ENCODE assay signal across 17 cellular contexts in the genomic region with DNA sequence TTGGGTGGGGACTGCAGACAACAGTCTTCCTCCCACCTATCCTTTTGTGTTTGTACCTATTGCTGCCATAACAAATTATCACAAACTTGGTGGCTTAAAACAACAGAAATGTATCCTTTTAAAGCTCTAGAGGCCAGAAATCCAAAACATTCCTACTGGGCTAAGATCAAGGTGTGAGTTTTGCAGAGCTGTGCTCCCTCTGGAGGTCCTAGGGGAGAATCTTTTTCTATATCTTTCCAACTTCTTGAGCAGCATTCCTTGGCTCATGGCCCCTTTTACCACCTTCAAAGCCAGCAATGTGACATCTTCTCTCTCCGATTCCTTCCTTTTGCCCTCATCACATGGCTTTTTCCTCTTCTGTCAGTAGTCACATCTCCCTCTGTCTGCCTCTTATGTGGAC.
DNase-seq lines count a peak whose midpoint lies in the region; ATAC-seq and TF ChIP-seq lines count a peak whose summit lies in the region.
"Had no signal": no experiment of that assay in that cellular context is flagged by ENCODE, and none has a peak within 500 bp of the region (broad histone marks: within the 10 kb centered on the region; RNA-seq: fewer than 3 reads in every experiment).

No MANE protein-coding gene starts in this region.

- H3K27me3 ChIP-seq in H9 (ENCODE audit: insufficient read depth, low read length) (no peaks in the 10 kb centered on the region), mammary epithelial cell (ENCODE audit: insufficient read depth, low read length) (no peaks in the 10 kb centered on the region)
- H3K27me3 ChIP-seq: neural progenitor cell, upper lobe of left lung had no signal

- H2AFZ ChIP-seq in H9 (ENCODE audit: low read length) (no peak overlapping the region), mammary epithelial cell (ENCODE audit: low read depth, low read length) (peak overlapping the region; percentile 72)
- H2AFZ ChIP-seq: neural progenitor cell had no signal

- no peak overlapping the region for H3K27ac ChIP-seq in H9 (ENCODE audit: insufficient read length, low read depth, low read length)
- H3K27ac ChIP-seq in mammary epithelial cell (ENCODE audit: insufficient read depth, low read depth, low read length), result no peak overlapping the region
- H3K27ac ChIP-seq: heart right ventricle, neural progenitor cell, upper lobe of left lung had no signal

- H3K79me1 ChIP-seq in H9 (ENCODE audit: insufficient read depth, low read depth, low read length, poor library complexity, severe bottlenecking), result no peaks in the 10 kb centered on the region

- H3K4me1 ChIP-seq in H9 (ENCODE audit: insufficient read depth, low read length), result no peaks in the 10 kb centered on the region
- H3K4me1 ChIP-seq in mammary epithelial cell (ENCODE audit: insufficient read depth, low read length), result no peaks in the 10 kb centered on the region
- H3K4me1 ChIP-seq: heart right ventricle, neural progenitor cell, upper lobe of left lung had no signal

- TF ChIP-seq CTCF in H9 (conservative IDR thresholded peaks at IDR 0.05) (peak; percentile 30; the same call in 2 of the 3 replicates), mammary epithelial cell (conservative IDR thresholded peaks at IDR 0.05 in 1 of 2, IDR thresholded peaks at IDR 0.05 in 1 of 2; ENCODE audit: extremely low read depth in 1 of 2, insufficient read depth in 1 of 2, low read depth in 1 of 2, low read length in 2 of 2) (peak; percentile 7 to 23), nephron progenitor cell (IDR thresholded peaks at IDR 0.05) (no peak)

- H4K91ac ChIP-seq in H9 (ENCODE audit: insufficient read length, low read depth, low read length), result no peak overlapping the region

- H2BK12ac ChIP-seq in H9 (ENCODE audit: insufficient read length, low read depth, low read length), result no peak overlapping the region

- H3K23me2 ChIP-seq in H9 (ENCODE audit: insufficient read length, low read depth, low read length, poor library complexity, severe bottlenecking), result no peaks in the 10 kb centered on the region

- peaks cover 4 to 9% of the 10 kb centered on the region in 2 experiments; a peak in 2 of 5 replicates for H3K9me3 Mint-ChIP-seq in H9
- peaks cover 17% of the 10 kb centered on the region for H3K9me3 Mint-ChIP-seq in nephron progenitor cell
- no peaks in the 10 kb centered on the region for H3K9me3 Mint-ChIP-seq in activated CD4-positive, alpha-beta memory T cell treated with anti-CD3 and anti-CD28 coated beads, Interleukin-2, amount 10 ng/mL, durations not matched to agents 7 days and 5 days
- H3K9me3 Mint-ChIP-seq: activated T-helper 17 cell treated with anti-CD3 and anti-CD28 coated beads, Interleukin-2, amount 50 U/mL, for 72 hours; neural progenitor cell had no signal

- H2BK5ac ChIP-seq in H9 (ENCODE audit: insufficient read length, low read length), result no peak overlapping the region

- no peak overlapping the region for H4K8ac ChIP-seq in H9 (replicated peaks; ENCODE audit: insufficient read length, low read depth, low read length)

- H3K4me1 Mint-ChIP-seq in H9, result peaks cover 0 to 3% of the 10 kb centered on the region in 2 experiments; a peak in 2 of 4 replicates
- peaks cover 38% of the 10 kb centered on the region for H3K4me1 Mint-ChIP-seq in nephron progenitor cell
- H3K4me1 Mint-ChIP-seq in activated CD4-positive, alpha-beta memory T cell treated with anti-CD3 and anti-CD28 coated beads, Interleukin-2, amount 10 ng/mL, durations not matched to agents 7 days and 5 days, result no peaks in the 10 kb centered on the region
- H3K4me1 Mint-ChIP-seq: activated T-helper 17 cell treated with anti-CD3 and anti-CD28 coated beads, Interleukin-2, amount 50 U/mL, for 72 hours had no signal

- H3K9ac ChIP-seq in H9 (ENCODE audit: extremely low read depth, insufficient read length, low read length), result no peak overlapping the region
- H3K9ac ChIP-seq in mammary epithelial cell (ENCODE audit: insufficient read depth, low read length), result no peak overlapping the region
- H3K9ac ChIP-seq: neural progenitor cell had no signal

- no peak overlapping the region for H2AK5ac ChIP-seq in H9 (ENCODE audit: insufficient read length, low read length)

- no peak overlapping the region for H3K56ac ChIP-seq in H9 (ENCODE audit: insufficient read length, low read depth, low read length)

- intact Hi-C loops in mammary epithelial cell (cut with micrococcal nuclease), result loop anchor here (1.0 to 10.0 kb wide), 2 partner anchors 96 to 460 kb away; partner anchors contain the start of gene PTPN21

- H3T11ph ChIP-seq in H9 (ENCODE audit: low read length), result no peak overlapping the region

- no peaks in the 10 kb centered on the region for H3K36me3 ChIP-seq in mammary epithelial cell (ENCODE audit: insufficient read depth, low read length)
- H3K36me3 ChIP-seq: heart right ventricle, neural progenitor cell, upper lobe of left lung had no signal

- no peak overlapping the region for H2BK120ac ChIP-seq in H9 (ENCODE audit: low read depth, low read length, poor library complexity, severe bottlenecking)

- H3K27ac Mint-ChIP-seq in H9 (no peak overlapping the region), nephron progenitor cell (no peak overlapping the region)
- H3K27ac Mint-ChIP-seq in activated CD4-positive, alpha-beta memory T cell treated with anti-CD3 and anti-CD28 coated beads, Interleukin-2, amount 10 ng/mL, durations not matched to agents 7 days and 5 days, result no peak overlapping the region
- H3K27ac Mint-ChIP-seq: activated T-helper 17 cell treated with anti-CD3 and anti-CD28 coated beads, Interleukin-2, amount 50 U/mL, for 72 hours; neural progenitor cell had no signal

- no TSS peak for BruUV-seq in mammary epithelial cell (replicated peaks; lab: Mats Ljungman, UMichigan)

- DNase-seq in NCI-H2171 treated with DMSO at 0.1 percent for 48 hours (lab: John Stamatoyannopoulos, UW) (peak; percentile 18), NCI-H2171 (lab: John Stamatoyannopoulos, UW) (no peak), H9 (no peak), mammary epithelial cell (no peak), nephron progenitor cell (no peak), NCI-H1694 (lab: John Stamatoyannopoulos, UW) (no peak)
- DNase-seq in activated CD4-positive, alpha-beta memory T cell treated with anti-CD3 and anti-CD28 coated beads, Interleukin-2, amount 10 ng/mL, durations not matched to agents 7 days and 5 days, result no peak
- DNase-seq: activated CD8-positive, alpha-beta memory T cell treated with anti-CD3 and anti-CD28 coated beads for 24 hours; GF-D8; heart right ventricle; MM.1S; NCI-H2029 treated with DMSO at 0.1 percent for 48 hours; stimulated activated naive CD8-positive, alpha-beta T cell treated with anti-CD3 and anti-CD28 coated beads, Interleukin-15, Interleukin-2, amounts not matched to agents 100 U/mL and 50 U/mL, for 24 hours; upper lobe of left lung had no signal

- in situ Hi-C loops in mammary epithelial cell (cut with MboI; ENCODE audit: low sequenced_read_pairs in 2 of 2), result loop anchor here in 1 of 2 donors (25.0 kb wide), 1 partner anchor 353 kb away; no protein-coding TSS in a partner anchor

- peaks cover 23% of the 10 kb centered on the region for H3K27me3 Mint-ChIP-seq in H9 (ENCODE audit: low read depth)
- peaks cover 18% of the 10 kb centered on the region for H3K27me3 Mint-ChIP-seq in nephron progenitor cell (ENCODE audit: low read depth, poor library complexity)
- H3K27me3 Mint-ChIP-seq in activated CD4-positive, alpha-beta memory T cell treated with anti-CD3 and anti-CD28 coated beads, Interleukin-2, amount 10 ng/mL, durations not matched to agents 7 days and 5 days, result peaks cover 21% of the 10 kb centered on the region

- no peak overlapping the region for H3K18ac ChIP-seq in H9 (ENCODE audit: insufficient read length, low read depth, low read length)

- H2BK20ac ChIP-seq in H9 (ENCODE audit: low read depth, low read length, poor library complexity, severe bottlenecking), result no peak overlapping the region

- dilution Hi-C loops in mammary epithelial cell (cut with HindIII; ENCODE audit: low sequenced_read_pairs), result no loop called here

- no peaks in the 10 kb centered on the region for H3K9me3 ChIP-seq in H9 (ENCODE audit: control insufficient read depth, low read depth, low read length)
- H3K9me3 ChIP-seq in mammary epithelial cell (replicated peaks; ENCODE audit: insufficient read depth, low read length), result no peaks in the 10 kb centered on the region
- H3K9me3 ChIP-seq: heart right ventricle, upper lobe of left lung had no signal

- no CpG with 5 or more reads among the region's 1 CpG for WGBS in H9 (ENCODE audit: extremely low coverage, insufficient read length, low lambda C conversion rate)
- WGBS in mammary epithelial cell (ENCODE audit: low coverage, missing lambda C conversion rate), result 40% methylated on average over 1 of the region's 1 CpG

- H3K4ac ChIP-seq in H9 (ENCODE audit: low read depth, low read length), result no peak overlapping the region

- H3K23ac ChIP-seq in H9 (ENCODE audit: insufficient read length, low read depth, low read length), result no peak overlapping the region

- H3K4me3 Mint-ChIP-seq in H9, result no peak overlapping the region
- H3K4me3 Mint-ChIP-seq in nephron progenitor cell, result peak overlapping the region; percentile 2
- no peak overlapping the region for H3K4me3 Mint-ChIP-seq in activated CD4-positive, alpha-beta memory T cell treated with anti-CD3 and anti-CD28 coated beads, Interleukin-2, amount 10 ng/mL, durations not matched to agents 7 days and 5 days
- H3K4me3 Mint-ChIP-seq: activated T-helper 17 cell treated with anti-CD3 and anti-CD28 coated beads, Interleukin-2, amount 50 U/mL, for 72 hours; neural progenitor cell had no signal

- no peak overlapping the region for H3K4me3 ChIP-seq in mammary epithelial cell (replicated peaks in 1 of 3; ENCODE audit: insufficient read depth in 1 of 3, low read depth in 2 of 3, low read length in 3 of 3)
- H3K4me3 ChIP-seq: heart right ventricle, neural progenitor cell, upper lobe of left lung had no signal

- H4K5ac ChIP-seq in H9 (ENCODE audit: insufficient read length, low read depth, low read length), result no peak overlapping the region

- H3K79me2 ChIP-seq in H9 (ENCODE audit: insufficient read depth, low read length), result no peaks in the 10 kb centered on the region
- no peaks in the 10 kb centered on the region for H3K79me2 ChIP-seq in mammary epithelial cell (ENCODE audit: insufficient read depth, low read length)

- no peak overlapping the region for H2BK15ac ChIP-seq in H9 (ENCODE audit: low read depth, low read length)

- H4K20me1 ChIP-seq in H9 (ENCODE audit: control insufficient read depth, insufficient read depth, insufficient read length) (no peaks in the 10 kb centered on the region), mammary epithelial cell (ENCODE audit: insufficient read depth, low read length) (no peaks in the 10 kb centered on the region)

- POLR2A ChIA-PET in activated CD4-positive, alpha-beta memory T cell treated with anti-CD3 and anti-CD28 coated beads, Interleukin-2, amount 10 ng/mL, durations not matched to agents 7 days and 5 days (lab: Charles Lee), result no interaction called here

- no peak overlapping the region for H3K14ac ChIP-seq in H9 (ENCODE audit: insufficient read depth, low read length)

- CTCF ChIA-PET in mammary epithelial cell (lab: Charles Lee; ENCODE audit: low non-redundant PET), result interaction anchor here (0.6 kb wide), 1 partner anchor 932 kb away, joined by 4 read pairs; no protein-coding TSS in a partner anchor
- CTCF ChIA-PET in activated CD4-positive, alpha-beta memory T cell treated with anti-CD3 and anti-CD28 coated beads, Interleukin-2, amount 10 ng/mL, durations not matched to agents 7 days and 5 days (lab: Charles Lee), result no interaction called here

- no peak for ATAC-seq in HG03045 (IDR thresholded peaks at IDR 0.05; ENCODE audit: unreplicated experiment)
- ATAC-seq: activated T-helper 17 cell treated with anti-CD3 and anti-CD28 coated beads, Interleukin-2, amount 50 U/mL, for 72 hours; heart right ventricle; stimulated activated naive CD8-positive, alpha-beta T cell treated with anti-CD3 and anti-CD28 coated beads, Interleukin-15, Interleukin-2, amounts not matched to agents 100 U/mL and 50 U/mL, for 24 hours had no signal

- H3K4me2 ChIP-seq in H9 (ENCODE audit: insufficient read depth, insufficient read length, low read length) (no peak overlapping the region), mammary epithelial cell (ENCODE audit: insufficient read depth, low read depth, low read length) (no peak overlapping the region)
- H3K4me2 ChIP-seq: neural progenitor cell had no signal

- H3K36me3 Mint-ChIP-seq in H9 (ENCODE audit: insufficient read depth in 1 of 3, low read depth in 3 of 3) (no peaks in the 10 kb centered on the region), nephron progenitor cell (ENCODE audit: low read depth) (no peaks in the 10 kb centered on the region)
- no peaks in the 10 kb centered on the region for H3K36me3 Mint-ChIP-seq in activated CD4-positive, alpha-beta memory T cell treated with anti-CD3 and anti-CD28 coated beads, Interleukin-2, amount 10 ng/mL, durations not matched to agents 7 days and 5 days (ENCODE audit: low read depth)
- H3K36me3 Mint-ChIP-seq: neural progenitor cell had no signal
